Comparison of ENCODE assay signal across 8 cellular contexts in genomic region chr14:25050494-25051170, GRCh38. TPM values are rescaled to one million over a fixed set of nuclear protein-coding genes. Genes with fewer than 3 reads are reported as not detected.
DNase-seq lines count a peak whose midpoint lies in the region; ATAC-seq, FAIRE-seq and TF ChIP-seq lines count a peak whose summit lies in the region.

No MANE protein-coding gene starts in this region.

- no peak overlapping the region for H2BK20ac ChIP-seq in H1 (ENCODE audit: low read length)

- H3K23ac ChIP-seq in H1 (ENCODE audit: insufficient read length) (no peak overlapping the region), mesendoderm (ENCODE audit: low read length) (no peak overlapping the region)

- peaks cover 2 to 13% (median 5%) of the 10 kb centered on the region in 4 experiments; a peak in 5 of 7 replicates for H3K4me1 ChIP-seq in H1 (replicated peaks in 1 of 4; ENCODE audit: control insufficient read depth in 3 of 4, insufficient read depth in 4 of 4, low read length in 3 of 4)
- H3K4me1 ChIP-seq in mesendoderm (ENCODE audit: control insufficient read depth, low read depth, low read length) = no peaks in the 10 kb centered on the region
- peaks cover 30% of the 10 kb centered on the region for H3K4me1 ChIP-seq in vagina

- H2BK15ac ChIP-seq in H1 (ENCODE audit: low read length) = peak overlapping the region; percentile 25; the same call in 1 of the 2 replicates
- no peak overlapping the region for H2BK15ac ChIP-seq in mesendoderm (replicated peaks; ENCODE audit: low read depth)

- no peak overlapping the region for H2BK12ac ChIP-seq in H1 (ENCODE audit: low read depth, low read length)

- H3K4me2 ChIP-seq in H1 (ENCODE audit: insufficient read depth in 1 of 2, low read depth in 2 of 2, low read length in 2 of 2) (peak overlapping the region; percentile 86 to 95), mesendoderm (ENCODE audit: low read length) (peak overlapping the region; percentile 23)

- H2BK120ac ChIP-seq in H1 (replicated peaks; ENCODE audit: low read depth, low read length) = peak overlapping the region; percentile 18
- H2BK120ac ChIP-seq in mesendoderm (ENCODE audit: low read depth, low read length) = no peak overlapping the region

- intact Hi-C loops in vagina (cut with DNase I) = no loop called here

- FAIRE-seq in H1 (lab: Jason Lieb, UNC) = no peak

- H3K36me3 ChIP-seq in H1 (ENCODE audit: control insufficient read depth in 2 of 4, insufficient read depth in 4 of 4, low read length in 3 of 4) (no peaks in the 10 kb centered on the region), mesendoderm (ENCODE audit: control insufficient read depth, insufficient read depth, low read length) (no peaks in the 10 kb centered on the region), vagina (no peaks in the 10 kb centered on the region)

- H3K79me1 ChIP-seq in H1 (ENCODE audit: low read depth, low read length) = no peaks in the 10 kb centered on the region
- H3K79me1 ChIP-seq in mesendoderm (ENCODE audit: low read length) = no peaks in the 10 kb centered on the region

- H3K27me3 ChIP-seq in H1 (replicated peaks in 1 of 4; ENCODE audit: control insufficient read depth in 3 of 4, extremely low read depth in 1 of 4, insufficient read depth in 3 of 4, low read length in 3 of 4) = peaks cover 8 to 43% (median 32%) of the 10 kb centered on the region in 4 experiments
- H3K27me3 ChIP-seq in mesendoderm (ENCODE audit: insufficient read depth, low read length, poor library complexity) = peaks cover 31% of the 10 kb centered on the region
- no peaks in the 10 kb centered on the region for H3K27me3 ChIP-seq in vagina

- H2AK5ac ChIP-seq in H1 (ENCODE audit: low read depth, low read length) (no peak overlapping the region), mesendoderm (ENCODE audit: low read length) (no peak overlapping the region)

- CTCF ChIA-PET in H1 (lab: Charles Lee; ENCODE audit: partially characterized antibody) = interaction anchor here (0.6 to 1.7 kb wide), 5 partner anchors 85 to 245 kb away, joined by 3 to 7 read pairs (median 4); no protein-coding TSS in a partner anchor

- no peak overlapping the region for H3K14ac ChIP-seq in H1 (ENCODE audit: insufficient read length)

- no peak overlapping the region for H3K56ac ChIP-seq in H1 (replicated peaks; ENCODE audit: insufficient read length, low read depth, low read length)
- H3K56ac ChIP-seq in mesendoderm (ENCODE audit: low read length) = peak overlapping the region; percentile 28

- peaks cover 14% of the 10 kb centered on the region for H3K23me2 ChIP-seq in H1 (ENCODE audit: low read depth, low read length)

- no peaks in the 10 kb centered on the region for H4K20me1 ChIP-seq in H1 (replicated peaks in 1 of 2; ENCODE audit: control insufficient read depth in 1 of 2, insufficient read depth in 2 of 2, low read length in 2 of 2)

- H3K79me2 ChIP-seq in H1 (ENCODE audit: control insufficient read depth in 1 of 2, insufficient read depth in 2 of 2, low read length in 2 of 2) = no peaks in the 10 kb centered on the region
- H3K79me2 ChIP-seq in mesendoderm (ENCODE audit: control insufficient read depth, insufficient read depth, low read length) = no peaks in the 10 kb centered on the region

- no peak for TF ChIP-seq RAD21 in H1 (IDR thresholded peaks at IDR 0.05 in 1 of 2, conservative IDR thresholded peaks at IDR 0.05 in 1 of 2; ENCODE audit: low read depth in 2 of 2, low read length in 2 of 2)

- H3K4ac ChIP-seq in H1 (replicated peaks; ENCODE audit: insufficient read length, low read depth, low read length) = no peak overlapping the region
- no peak overlapping the region for H3K4ac ChIP-seq in mesendoderm (ENCODE audit: low read depth, low read length)

- no peak for TF ChIP-seq CTCF in H1 (IDR thresholded peaks at IDR 0.05; ENCODE audit: control extremely low read depth in 1 of 3, insufficient read depth in 1 of 3, low read depth in 1 of 3, low read length in 3 of 3)
- TF ChIP-seq CTCF in vagina (IDR thresholded peaks at IDR 0.05) = no peak

- POLR2A ChIA-PET in H1 (lab: Charles Lee; ENCODE audit: partially characterized antibody) = interaction anchor here (0.8 kb wide), 1 partner anchor 63 kb away, joined by 4 read pairs; no protein-coding TSS in a partner anchor

- no peak overlapping the region for H3K27ac ChIP-seq in H1 (ENCODE audit: low read depth, low read length)
- no peak overlapping the region for H3K27ac ChIP-seq in mesendoderm (ENCODE audit: low read depth, low read length)
- H3K27ac ChIP-seq in vagina = peak overlapping the region; percentile 57

- H4K91ac ChIP-seq in H1 (replicated peaks; ENCODE audit: insufficient read length, low read length) = no peak overlapping the region

- peak overlapping the region; percentile 45 to 80 (median 64) for H3K4me3 ChIP-seq in H1 (ENCODE audit: extremely low read depth in 1 of 4, insufficient read depth in 2 of 4, low read depth in 3 of 4, low read length in 4 of 4)
- H3K4me3 ChIP-seq in mesendoderm (ENCODE audit: low read length) = no peak overlapping the region
- H3K4me3 ChIP-seq in vagina = peak overlapping the region; percentile 46 to 56

- no peak overlapping the region for H4K8ac ChIP-seq in H1 (ENCODE audit: extremely low read depth, insufficient read depth, low read length)
- no peak overlapping the region for H4K8ac ChIP-seq in mesendoderm (ENCODE audit: low read depth, low read length)

- no peaks in the 10 kb centered on the region for H3K9me3 ChIP-seq in H1 (ENCODE audit: insufficient read depth in 2 of 2, low read depth in 1 of 2, low read length in 1 of 2)
- no peaks in the 10 kb centered on the region for H3K9me3 ChIP-seq in vagina

- H4K5ac ChIP-seq in H1 (ENCODE audit: insufficient read length, low read depth, low read length) (no peak overlapping the region), mesendoderm (ENCODE audit: low read length) (no peak overlapping the region)

- H3K18ac ChIP-seq in H1 (ENCODE audit: extremely low read depth, low read length) (no peak overlapping the region), mesendoderm (ENCODE audit: low read length) (no peak overlapping the region)

- peak; percentile 79 for DNase-seq in EL
- DNase-seq in NCI-H2227 (lab: John Stamatoyannopoulos, UW; ENCODE audit: unreplicated experiment) = peak; percentile 24
- no peak for DNase-seq in H1 (ENCODE audit: low read depth in 1 of 2, low spot score in 2 of 2)
- peak; percentile 44 for DNase-seq in mesendoderm
- DNase-seq in vagina (ENCODE audit: extremely low spot score in 2 of 2) = no peak
- no peak for DNase-seq in ureter (ENCODE audit: low spot score)
- DNase-seq in activated CD4-positive, CD25-positive, alpha-beta regulatory T cell (lab: John Stamatoyannopoulos, UW) = no peak

- no peak for ATAC-seq in HG02970 (IDR thresholded peaks at IDR 0.05; ENCODE audit: low FRiP score, unreplicated experiment)

- TF ChIP-seq POLR2A in H1 (IDR thresholded peaks at IDR 0.05; ENCODE audit: control extremely low read depth in 1 of 2, low read depth in 2 of 2, low read length in 2 of 2) (no peak), vagina (IDR thresholded peaks at IDR 0.05) (no peak)

- H2BK5ac ChIP-seq in H1 (ENCODE audit: low read depth, low read length) (no peak overlapping the region), mesendoderm (ENCODE audit: low read length) (no peak overlapping the region)

- TF ChIP-seq EP300 in H1 (IDR thresholded peaks at IDR 0.05; ENCODE audit: borderline replicate concordance in 1 of 2, low read depth in 2 of 2, low read length in 2 of 2) = no peak

- 0 out of 2 replicates have a peak overlapping the region, but pooled peaks have one; percentile 10 for H2AFZ ChIP-seq in H1 (ENCODE audit: low read length)

- WGBS in H1 (ENCODE audit: extremely low coverage in 1 of 2, insufficient coverage in 1 of 2, insufficient read length in 1 of 2, insufficient replicate concordance in 2 of 2, low coverage in 1 of 2, low lambda C conversion rate in 2 of 2, missing lambda C conversion rate in 1 of 2), 2 experiments = 20% methylated on average over 18 of the region's 18 CpGs; no CpG with 5 or more reads in 1 of the 2 experiments
- WGBS in mesendoderm (ENCODE audit: extremely low coverage, insufficient coverage, low lambda C conversion rate) = no CpG with 5 or more reads among the region's 18 CpGs

- H3K9ac ChIP-seq in H1 (replicated peaks in 1 of 4; ENCODE audit: extremely low read depth in 1 of 4, low read depth in 3 of 4, low read length in 3 of 4) (no peak overlapping the region), mesendoderm (ENCODE audit: low read length) (peak overlapping the region; percentile 47)

TF ChIP-seq in H1, 55 proteins besides CTCF, POLR2A, EP300 and RAD21:
- TF ChIP-seq NANOG (IDR thresholded peaks at IDR 0.05; ENCODE audit: insufficient read depth, low read depth, low read length, poor library complexity, severe bottlenecking) (no peak), SP4 (IDR thresholded peaks at IDR 0.05; ENCODE audit: low read length) (no peak), CBX5 (IDR thresholded peaks at IDR 0.05; ENCODE audit: low read depth, low read length) (no peak)

RNA-seq across cellular contexts. Expression of gene STXBP6, which starts 0.7 kb away (rescaled TPM):
- total RNA-seq in H1 (2021; fragmentation: NEBNext Ultra II Directional; extraction: Animal tissue kit (Norgen Biotek cat#: 25700)) = 18.1 and 19.3 TPM in 2 replicates
- 6.0 and 9.4 TPM in 2 replicates for polyA plus RNA-seq in H1 (2011; rRNA removed)
- polyA plus RNA-seq in H1 (2011; cell fraction: cytosol; rRNA removed) = 12.9 TPM
- 6.3 TPM for polyA plus RNA-seq in H1 (2011; cell fraction: nucleus; rRNA removed)
- polyA plus RNA-seq in H1 (2012, experiment 1 of 2) = 9.1 to 11.2 TPM (median 10.4 TPM) in 4 replicates
- 7.8 TPM for polyA plus RNA-seq in H1 (2012, experiment 2 of 2)
- polyA plus RNA-seq in H1 (2013, experiment 1 of 2) = 6.9 TPM
- 7.3 TPM for polyA plus RNA-seq in H1 (2013, experiment 2 of 2)
- 15.9 and 20.1 TPM in 2 replicates for polyA minus RNA-seq in H1 (2011; rRNA and poly(A)+ RNA removed)
- polyA minus RNA-seq in H1 (2011; cell fraction: cytosol; rRNA and poly(A)+ RNA removed) = 10.1 TPM
- polyA minus RNA-seq in H1 (2011; cell fraction: nucleus; rRNA and poly(A)+ RNA removed) = 17.1 TPM
- polyA plus RNA-seq in mesendoderm (2013, experiment 1 of 2) = 4.3 TPM
- 4.6 TPM for polyA plus RNA-seq in mesendoderm (2013, experiment 2 of 2)
- 4.4 TPM for total RNA-seq in vagina
- 10.0 TPM for total RNA-seq in ureter

Comparison
In these comparisons a context has a peak if more than half of its experiments do, and no peak if none do; other contexts are left out.
1. DNase-seq: peak in EL (single experiment), NCI-H2227 (single experiment) and mesendoderm (single experiment); none in H1 (0 of 2), vagina (0 of 2), ureter (single experiment) and activated CD4-positive, CD25-positive, alpha-beta regulatory T cell (0 of 4).